Comparison of ENCODE assay signal across 11 cellular contexts in genomic region chr5:34586117-34586885, GRCh38.
DNase-seq lines count a peak whose midpoint lies in the region; ATAC-seq and TF ChIP-seq lines count a peak whose summit lies in the region.
"Had no signal": no experiment of that assay in that cellular context is flagged by ENCODE, and none has a peak within 500 bp of the region (broad histone marks: within the 10 kb centered on the region; RNA-seq: fewer than 3 reads in every experiment).

No MANE protein-coding gene starts in this region.

- H3K27me3 Mint-ChIP-seq in MCF 10A (ENCODE audit: insufficient read depth, unreplicated experiment) = no peaks in the 10 kb centered on the region

- BruUV-seq in MCF 10A (replicated peaks; lab: Mats Ljungman, UMichigan) = TSS peak; percentile 67

- no peak overlapping the region for H3K14ac ChIP-seq in mesenchymal stem cell (ENCODE audit: low read length in 2 of 2)

- no peaks in the 10 kb centered on the region for H3K27me3 ChIP-seq in AG04450 (ENCODE audit: control insufficient read depth, insufficient read depth, low read length)
- no peaks in the 10 kb centered on the region for H3K27me3 ChIP-seq in HUES48 (ENCODE audit: control insufficient read depth, insufficient read depth, low read length)
- H3K27me3 ChIP-seq in mesenchymal stem cell (ENCODE audit: control insufficient read depth in 1 of 2, insufficient read depth in 1 of 2, low read length in 2 of 2) = no peaks in the 10 kb centered on the region
- H3K27me3 ChIP-seq in ovary = no peaks in the 10 kb centered on the region
- no peaks in the 10 kb centered on the region for H3K27me3 ChIP-seq in aorta (ENCODE audit: control insufficient read depth in 1 of 2, insufficient read depth in 2 of 2, low read length in 1 of 2)

- no peak overlapping the region for H2AFZ ChIP-seq in mesenchymal stem cell (ENCODE audit: low read depth, low read length)

- H3K27ac Mint-ChIP-seq in MCF 10A (ENCODE audit: low read depth, unreplicated experiment) = peak overlapping the region; percentile 86

- H3K36me3 Mint-ChIP-seq in MCF 10A (ENCODE audit: insufficient read depth, unreplicated experiment) = no peaks in the 10 kb centered on the region

- 43% methylated on average over 10 of the region's 15 CpGs for WGBS in mesenchymal stem cell
- 90 to 92% (median 90%) methylated on average over 15 of the region's 15 CpGs for WGBS in ovary, 3 donors
- WGBS in aorta, 2 donors = 95 to 96% methylated on average over 15 of the region's 15 CpGs

- no peak for TF ChIP-seq EP300 in ovary (IDR thresholded peaks at IDR 0.05)

- intact Hi-C loops in MCF 10A (cut with micrococcal nuclease) (no loop called here), ovary (cut with DNase I) (no loop called here), aorta (cut with DNase I) (no loop called here)

- peak overlapping the region; percentile 78 to 92 for H3K4ac ChIP-seq in mesenchymal stem cell (ENCODE audit: low read depth in 1 of 2, low read length in 2 of 2)

- no peaks in the 10 kb centered on the region for H3K9me3 Mint-ChIP-seq in MCF 10A (ENCODE audit: unreplicated experiment)

- no peak overlapping the region for H2BK5ac ChIP-seq in mesenchymal stem cell (ENCODE audit: low read depth, low read length, poor library complexity, severe bottlenecking)

- ATAC-seq in aorta (ENCODE audit: low FRiP score) = no peak

- H2AK5ac ChIP-seq in mesenchymal stem cell (ENCODE audit: low read length, severe bottlenecking) = no peak overlapping the region

- H3K4me3 Mint-ChIP-seq in MCF 10A (ENCODE audit: unreplicated experiment) = no peak overlapping the region

- H4K8ac ChIP-seq in mesenchymal stem cell (ENCODE audit: low read length) = peak overlapping the region; percentile 78

- TF ChIP-seq CTCF in AG04450 (IDR thresholded peaks at IDR 0.05; ENCODE audit: low read depth, low read length) = no peak
- no peak for TF ChIP-seq CTCF in MCF 10A (IDR thresholded peaks at IDR 0.05; ENCODE audit: unreplicated experiment)
- no peak for TF ChIP-seq CTCF in ovary (IDR thresholded peaks at IDR 0.05)

- H3K18ac ChIP-seq in mesenchymal stem cell (ENCODE audit: low read depth in 1 of 2, low read length in 2 of 2) = peak overlapping the region; percentile 88 to 95

- H2BK12ac ChIP-seq in mesenchymal stem cell (ENCODE audit: low read length in 2 of 2) = peak overlapping the region; percentile 98

- H3K4me3 ChIP-seq in AG04450 (ENCODE audit: low read depth, low read length) (no peak overlapping the region), HUES48 (ENCODE audit: low read depth, low read length) (no peak overlapping the region), mesenchymal stem cell (ENCODE audit: insufficient read depth in 1 of 2, low read depth in 1 of 2, low read length in 2 of 2) (no peak overlapping the region), ovary (no peak overlapping the region), aorta (ENCODE audit: low read length in 2 of 2) (no peak overlapping the region)

- peak overlapping the region; percentile 97 for H3K27ac ChIP-seq in AG04450 (ENCODE audit: low read depth, low read length)
- H3K27ac ChIP-seq in HUES48 (ENCODE audit: low read depth, low read length) = peak overlapping the region; percentile 21
- no peak overlapping the region for H3K27ac ChIP-seq in mesenchymal stem cell (ENCODE audit: low read length, poor library complexity, severe bottlenecking)
- no peak overlapping the region for H3K27ac ChIP-seq in ovary
- H3K27ac ChIP-seq in aorta (ENCODE audit: low read depth in 1 of 2, low read length in 2 of 2) = no peak overlapping the region

- CTCF ChIA-PET in AG04450 (lab: Charles Lee) = interaction anchor here (1.2 to 1.7 kb wide), 2 partner anchors 62 to 71 kb away, joined by 3 to 5 read pairs; no protein-coding TSS in a partner anchor
- CTCF ChIA-PET in MCF 10A (lab: Yijun Ruan, JAX) = interaction anchor here (0.6 to 0.7 kb wide), 3 partner anchors 10 to 652 kb away, joined by 3 to 4 read pairs (median 3); no protein-coding TSS in a partner anchor

- peak overlapping the region; percentile 12 for H2BK120ac ChIP-seq in mesenchymal stem cell (ENCODE audit: low read depth, low read length)

- H3K4me1 Mint-ChIP-seq in MCF 10A (ENCODE audit: insufficient read depth, unreplicated experiment) = peaks cover 30% of the 10 kb centered on the region

- H3K4me2 ChIP-seq in mesenchymal stem cell (ENCODE audit: low read length, poor library complexity, severe bottlenecking) = no peak overlapping the region

- no peaks in the 10 kb centered on the region for H3K36me3 ChIP-seq in HUES48 (ENCODE audit: control insufficient read depth, insufficient read depth, low read length)
- no peaks in the 10 kb centered on the region for H3K36me3 ChIP-seq in mesenchymal stem cell (ENCODE audit: control insufficient read depth in 1 of 2, insufficient read depth in 2 of 2, low read depth in 1 of 2, low read length in 2 of 2)
- no peaks in the 10 kb centered on the region for H3K36me3 ChIP-seq in ovary
- H3K36me3 ChIP-seq in aorta (ENCODE audit: control insufficient read depth in 1 of 2, insufficient read depth in 2 of 2, low read length in 1 of 2) = no peaks in the 10 kb centered on the region

- H3K79me1 ChIP-seq in mesenchymal stem cell (replicated peaks; ENCODE audit: low read length, poor library complexity, severe bottlenecking) = no peaks in the 10 kb centered on the region

- peak overlapping the region in 1 of 2 experiments; percentile 57 for H3K23ac ChIP-seq in mesenchymal stem cell (ENCODE audit: low read length in 2 of 2)

- peak overlapping the region; percentile 89 for H4K91ac ChIP-seq in mesenchymal stem cell (ENCODE audit: low read length)

- no peaks in the 10 kb centered on the region for H3K9me3 ChIP-seq in AG04450 (ENCODE audit: control insufficient read depth, insufficient read depth, low read length)
- no peaks in the 10 kb centered on the region for H3K9me3 ChIP-seq in HUES48 (ENCODE audit: control insufficient read depth, insufficient read depth, low read length)
- no peaks in the 10 kb centered on the region for H3K9me3 ChIP-seq in mesenchymal stem cell (ENCODE audit: control insufficient read depth, low read length)
- H3K9me3 ChIP-seq in ovary = no peaks in the 10 kb centered on the region
- H3K9me3 ChIP-seq in aorta (ENCODE audit: control insufficient read depth, low read length) = no peaks in the 10 kb centered on the region

- H3K9ac ChIP-seq in HUES48 (ENCODE audit: low read depth, low read length) (no peak overlapping the region), mesenchymal stem cell (ENCODE audit: low read length) (peak overlapping the region; percentile 85)

- POLR2A ChIA-PET in AG04450 (lab: Yijun Ruan, JAX) = interaction anchor here (0.6 to 1.3 kb wide), 3 partner anchors 18 to 99 kb away, joined by 4 to 6 read pairs (median 4); no protein-coding TSS in a partner anchor
- POLR2A ChIA-PET in MCF 10A (lab: Yijun Ruan, JAX) = interaction anchor here (0.6 to 1.4 kb wide), 2 partner anchors 23 to 319 kb away, joined by 3 to 6 read pairs; no protein-coding TSS in a partner anchor

- no peak for TF ChIP-seq POLR2A in ovary (IDR thresholded peaks at IDR 0.05)

- peak overlapping the region; percentile 29 for H2BK15ac ChIP-seq in mesenchymal stem cell (ENCODE audit: low read depth, poor library complexity, severe bottlenecking)

- DNase-seq in AG04450 (ENCODE audit: low read depth, low spot score) (peak; percentile 72), MCF 10A (ENCODE audit: unreplicated experiment) (peak; percentile 92), mesenchymal stem cell (peak; percentile 92), SHP77 (lab: John Stamatoyannopoulos, UW) (no peak), ovary (no peak), SW480 (ENCODE audit: low spot score) (no peak), aorta (no peak)
- DNase-seq: DMS 273 treated with DMSO at 0.1 percent for 48 hours; NCI-H2081 treated with DMSO at 0.1 percent for 48 hours; stimulated activated CD4-positive, alpha-beta T cell treated with anti-CD3 and anti-CD28 coated beads, Interleukin-2, amount 100 ng/mL, for 48 hours had no signal

- H3K4me1 ChIP-seq in HUES48 (ENCODE audit: control insufficient read depth, insufficient read depth, low read length) = peaks cover 11% of the 10 kb centered on the region
- peaks cover 7% of the 10 kb centered on the region for H3K4me1 ChIP-seq in mesenchymal stem cell (ENCODE audit: control insufficient read depth, insufficient read depth, low read depth, low read length)
- H3K4me1 ChIP-seq in ovary (ENCODE audit: insufficient read depth) = peaks cover 2% of the 10 kb centered on the region
- H3K4me1 ChIP-seq in aorta (ENCODE audit: control insufficient read depth in 1 of 2, insufficient read depth in 2 of 2, low read length in 2 of 2) = peaks cover 0 to 2% of the 10 kb centered on the region in 2 donors

Comparison
In these comparisons a context has a peak if more than half of its experiments do, and no peak if none do; other contexts are left out.
1. DNase-seq: peak in AG04450 (single experiment), MCF 10A (single experiment) and mesenchymal stem cell (single experiment); none in SHP77 (0 of 2), ovary (0 of 5), SW480 (single experiment) and aorta (0 of 2).
2. H3K27ac ChIP-seq: peak in AG04450 (single experiment) and HUES48 (single experiment); none in mesenchymal stem cell (single experiment), ovary (0 of 2) and aorta (0 of 2).